In the genomic region with DNA sequence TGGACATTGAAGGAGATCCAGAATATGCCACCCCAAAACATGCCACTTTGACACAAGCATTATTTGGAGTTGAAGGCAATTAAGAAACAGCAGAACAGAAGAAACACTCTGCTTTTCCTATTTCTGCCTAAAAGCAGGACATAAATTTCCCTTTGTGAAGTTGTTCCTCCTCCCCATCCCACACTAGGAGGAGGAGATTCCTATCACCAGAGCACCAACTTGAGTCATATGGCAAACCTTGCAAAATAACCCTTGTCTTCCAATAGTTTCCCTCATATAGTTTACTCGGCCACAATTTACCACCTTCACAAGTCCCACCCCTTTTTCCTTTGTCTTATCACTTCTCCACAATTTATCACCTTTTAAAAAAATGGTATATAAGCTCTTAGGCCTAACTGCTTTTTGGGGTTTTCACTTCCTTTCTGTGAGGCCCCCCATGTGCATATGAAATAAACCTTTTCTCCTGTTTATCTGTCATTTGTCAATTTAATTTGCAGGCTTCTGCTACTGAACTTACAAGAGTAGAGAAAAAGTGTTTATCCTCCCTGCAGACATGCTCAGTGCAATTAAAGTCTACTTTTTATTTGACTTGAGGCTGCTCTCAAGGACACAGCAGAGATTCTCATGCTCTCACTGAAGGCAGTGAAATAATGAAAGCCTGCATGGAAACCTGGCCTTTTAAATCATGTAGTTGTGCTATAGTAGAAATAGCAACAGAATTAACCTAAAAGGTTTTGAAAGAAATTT, we compare ENCODE assay signal across 1 cellular context.
TF ChIP-seq lines count a peak whose summit lies in the region.

No MANE protein-coding gene starts in this region.

TF ChIP-seq in SK-N-SH treated with all-trans-retinoic acid at 6 μM for 48 hours, 23 proteins besides CTCF, POLR2A, EP300 and RAD21 (continued from another document):
- TF ChIP-seq, protein P1, sequence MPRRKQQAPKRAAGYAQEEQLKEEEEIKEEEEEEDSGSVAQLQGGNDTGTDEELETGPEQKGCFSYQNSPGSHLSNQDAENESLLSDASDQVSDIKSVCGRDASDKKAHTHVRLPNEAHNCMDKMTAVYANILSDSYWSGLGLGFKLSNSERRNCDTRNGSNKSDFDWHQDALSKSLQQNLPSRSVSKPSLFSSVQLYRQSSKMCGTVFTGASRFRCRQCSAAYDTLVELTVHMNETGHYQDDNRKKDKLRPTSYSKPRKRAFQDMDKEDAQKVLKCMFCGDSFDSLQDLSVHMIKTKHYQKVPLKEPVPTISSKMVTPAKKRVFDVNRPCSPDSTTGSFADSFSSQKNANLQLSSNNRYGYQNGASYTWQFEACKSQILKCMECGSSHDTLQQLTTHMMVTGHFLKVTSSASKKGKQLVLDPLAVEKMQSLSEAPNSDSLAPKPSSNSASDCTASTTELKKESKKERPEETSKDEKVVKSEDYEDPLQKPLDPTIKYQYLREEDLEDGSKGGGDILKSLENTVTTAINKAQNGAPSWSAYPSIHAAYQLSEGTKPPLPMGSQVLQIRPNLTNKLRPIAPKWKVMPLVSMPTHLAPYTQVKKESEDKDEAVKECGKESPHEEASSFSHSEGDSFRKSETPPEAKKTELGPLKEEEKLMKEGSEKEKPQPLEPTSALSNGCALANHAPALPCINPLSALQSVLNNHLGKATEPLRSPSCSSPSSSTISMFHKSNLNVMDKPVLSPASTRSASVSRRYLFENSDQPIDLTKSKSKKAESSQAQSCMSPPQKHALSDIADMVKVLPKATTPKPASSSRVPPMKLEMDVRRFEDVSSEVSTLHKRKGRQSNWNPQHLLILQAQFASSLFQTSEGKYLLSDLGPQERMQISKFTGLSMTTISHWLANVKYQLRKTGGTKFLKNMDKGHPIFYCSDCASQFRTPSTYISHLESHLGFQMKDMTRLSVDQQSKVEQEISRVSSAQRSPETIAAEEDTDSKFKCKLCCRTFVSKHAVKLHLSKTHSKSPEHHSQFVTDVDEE (CRISPR knock-in tag; IDR thresholded peaks at IDR 0.05) = no peak
- no peak for TF ChIP-seq ZFP30 (CRISPR knock-in tag; IDR thresholded peaks at IDR 0.05)
- TF ChIP-seq CSDC2 (CRISPR knock-in tag; IDR thresholded peaks at IDR 0.05) = no peak
- no peak for TF ChIP-seq ZC3H10 (CRISPR knock-in tag; IDR thresholded peaks at IDR 0.05)
- TF ChIP-seq ARNTL (CRISPR knock-in tag; IDR thresholded peaks at IDR 0.05; ENCODE audit: borderline replicate concordance, low read depth) = no peak
- no peak for TF ChIP-seq OSR1 (CRISPR knock-in tag; IDR thresholded peaks at IDR 0.05)
TF ChIP-seq in SK-N-SH treated with all-trans-retinoic acid at 6 μM for 48 hours: peak in this region for 0.
